Comparison of ENCODE assay signal across 8 cellular contexts in the genomic region with DNA sequence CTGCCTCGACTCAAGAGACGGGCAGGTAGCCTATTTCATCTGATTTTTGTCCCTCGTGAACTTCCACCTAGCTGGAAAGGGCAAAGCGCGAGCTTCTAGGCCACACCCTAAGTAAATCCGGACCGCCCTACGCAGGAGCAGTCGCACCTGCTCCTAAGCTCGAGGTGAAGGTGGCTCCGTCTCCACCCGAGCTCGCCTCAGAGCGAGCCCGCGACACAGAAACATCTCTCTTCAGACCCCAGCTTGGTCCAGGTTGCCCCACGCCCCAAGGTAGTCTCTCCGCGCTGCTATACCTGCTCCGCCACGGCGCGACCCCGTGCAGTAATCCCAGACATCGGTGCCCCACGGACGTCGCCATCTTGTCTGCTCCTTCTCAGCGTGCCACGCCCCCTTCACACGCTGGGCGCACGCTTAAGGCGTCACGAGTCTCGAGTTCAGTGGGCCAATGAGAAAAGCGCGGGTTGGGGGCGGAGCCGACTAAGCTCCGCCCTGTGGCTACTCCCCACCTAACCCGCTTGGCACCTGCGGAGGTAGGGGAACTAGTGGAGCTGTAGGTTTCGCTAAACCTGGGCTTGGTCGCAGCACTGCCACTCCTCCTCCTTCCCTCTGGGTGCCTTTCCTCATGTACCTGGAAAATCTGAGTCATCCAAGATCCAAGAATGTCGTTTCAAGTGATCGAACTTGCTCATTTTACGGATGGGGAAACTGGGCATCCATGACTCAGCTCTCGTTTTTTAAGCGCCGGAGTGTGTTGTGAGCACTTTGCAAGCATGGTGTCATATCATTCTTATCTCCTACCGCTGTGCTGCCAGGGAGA. TPM values are rescaled to one million over a fixed set of nuclear protein-coding genes. Genes with fewer than 3 reads are reported as not detected.
DNase-seq lines count a peak whose midpoint lies in the region; ATAC-seq, FAIRE-seq and TF ChIP-seq lines count a peak whose summit lies in the region.

PISD (minus strand) TSS at position 365 of the 817 bp plus-strand sequence; CDS start at position 358, 7 bp downstream.

- peaks cover 21% of the 10 kb centered on the region for H3K4me1 Mint-ChIP-seq in nephron progenitor cell
- H3K4me1 Mint-ChIP-seq in stimulated activated naive CD8-positive, alpha-beta T cell treated with anti-CD3 and anti-CD28 coated beads, Interleukin-15, amount 100 ng/mL, for 72 hours: peaks cover 33% of the 10 kb centered on the region

- TF ChIP-seq CTCF in fibroblast of the aortic adventitia (IDR thresholded peaks at IDR 0.05; ENCODE audit: insufficient read depth, low read length) (no peak), nephron progenitor cell (IDR thresholded peaks at IDR 0.05) (no peak)

- ATAC-seq in stimulated activated naive CD8-positive, alpha-beta T cell treated with anti-CD3 and anti-CD28 coated beads, Interleukin-15, amount 100 ng/mL, for 72 hours: peak; percentile 89

- H3K9me3 Mint-ChIP-seq in nephron progenitor cell: peaks cover 4% of the 10 kb centered on the region
- H3K9me3 Mint-ChIP-seq in stimulated activated naive CD8-positive, alpha-beta T cell treated with anti-CD3 and anti-CD28 coated beads, Interleukin-15, amount 100 ng/mL, for 72 hours: no peaks in the 10 kb centered on the region

- TF ChIP-seq POLR2A in H54 (IDR thresholded peaks at IDR 0.05; ENCODE audit: low read depth, low read length): peak; percentile 72

- peak within 1 kb of the TSS; percentile 100 for H3K4me3 Mint-ChIP-seq in nephron progenitor cell
- H3K4me3 Mint-ChIP-seq in stimulated activated naive CD8-positive, alpha-beta T cell treated with anti-CD3 and anti-CD28 coated beads, Interleukin-15, amount 100 ng/mL, for 72 hours: peak within 1 kb of the TSS; percentile 91 to 93

- H3K36me3 Mint-ChIP-seq in nephron progenitor cell (ENCODE audit: low read depth): peaks cover 8% of the 10 kb centered on the region

- H3K27ac Mint-ChIP-seq in nephron progenitor cell: peak within 1 kb of the TSS; percentile 98
- peak within 1 kb of the TSS; percentile 89 to 97 for H3K27ac Mint-ChIP-seq in stimulated activated naive CD8-positive, alpha-beta T cell treated with anti-CD3 and anti-CD28 coated beads, Interleukin-15, amount 100 ng/mL, for 72 hours

- FAIRE-seq in H54 (lab: Jason Lieb, UNC): peak; percentile 88

- peak within 1 kb of the TSS; percentile 82 for H3K4me3 ChIP-seq in fibroblast of the aortic adventitia (ENCODE audit: low read depth, low read length)

- peak; percentile 94 for DNase-seq in EL
- DNase-seq in H54 (ENCODE audit: insufficient read length, low spot score): peak; percentile 72
- DNase-seq in M059J (ENCODE audit: low read depth): peak; percentile 92
- DNase-seq in SHP77 (lab: John Stamatoyannopoulos, UW): peak; percentile 92 to 93
- peak; percentile 99 for DNase-seq in activated effector memory CD4-positive, alpha-beta T cell treated with anti-CD3 and anti-CD28 coated beads, Interleukin-2, amount 50 U/mL, for 16 hours
- peak; percentile 92 for DNase-seq in fibroblast of the aortic adventitia (ENCODE audit: low read depth)
- DNase-seq in nephron progenitor cell: peak; percentile 96
- DNase-seq in stimulated activated naive CD8-positive, alpha-beta T cell treated with anti-CD3 and anti-CD28 coated beads, Interleukin-15, amount 100 ng/mL, for 72 hours: peak; percentile 95 to 97

- peaks cover 16% of the 10 kb centered on the region for H3K27me3 Mint-ChIP-seq in nephron progenitor cell (ENCODE audit: low read depth, poor library complexity)
- no peaks in the 10 kb centered on the region for H3K27me3 Mint-ChIP-seq in stimulated activated naive CD8-positive, alpha-beta T cell treated with anti-CD3 and anti-CD28 coated beads, Interleukin-15, amount 100 ng/mL, for 72 hours

RNA-seq across cellular contexts. Expression of gene PISD, which starts in this region (rescaled TPM):
- total RNA-seq in M059J (2014; rRNA removed; shearing (Covaris generic)): 20.1 and 21.7 TPM in 2 replicates
- total RNA-seq in fibroblast of the aortic adventitia (ENCODE audit: low replicate concordance): 21.3 and 25.5 TPM in 2 replicates

Comparison
In these comparisons a context has a peak if more than half of its experiments do, and no peak if none do; other contexts are left out.
1. Peak in every context shown above with its lines: DNase-seq, ATAC-seq and H3K4me3 ChIP-seq.